In genomic region chr4:186081202-186081807, GRCh38 we compare ENCODE assay signal across 25 cellular contexts. TPM values are rescaled to one million over a fixed set of nuclear protein-coding genes. Genes with fewer than 3 reads are reported as not detected.
A peak's percentile ranks its signal among the peaks of the same experiment; 100 is the strongest.
DNase-seq lines count a peak whose midpoint lies in the region; ATAC-seq and TF ChIP-seq lines count a peak whose summit lies in the region.
"Had no signal": no experiment of that assay in that cellular context is flagged by ENCODE, and none has a peak within 500 bp of the region (broad histone marks: within the 10 kb centered on the region; RNA-seq: fewer than 3 reads in every experiment).

No MANE protein-coding gene starts in this region.

- no peaks in the 10 kb centered on the region for H4K20me1 ChIP-seq in hepatocyte (ENCODE audit: insufficient read depth, poor library complexity, severe bottlenecking)

- H3K9me3 ChIP-seq in hepatocyte (ENCODE audit: low read depth) (no peaks in the 10 kb centered on the region), skeletal muscle satellite cell (replicated peaks; ENCODE audit: low read length) (no peaks in the 10 kb centered on the region)
- H3K9me3 ChIP-seq: HAP-1, psoas muscle, spleen had no signal

- H3K79me2 ChIP-seq in hepatocyte, result no peaks in the 10 kb centered on the region

- H3K27ac ChIP-seq in VCaP, result peak overlapping the region; percentile 94
- no peak overlapping the region for H3K27ac ChIP-seq in hepatocyte
- H3K27ac ChIP-seq: psoas muscle, spleen had no signal

- H3K27me3 ChIP-seq in hepatocyte (no peaks in the 10 kb centered on the region), skeletal muscle satellite cell (ENCODE audit: control insufficient read depth, insufficient read depth, low read length) (peaks cover 5% of the 10 kb centered on the region)
- H3K27me3 ChIP-seq: spleen had no signal

- H3K4me1 Mint-ChIP-seq in mesothelial cell of epicardium, result peaks cover 27% of the 10 kb centered on the region
- H3K4me1 Mint-ChIP-seq: activated CD4-positive, alpha-beta T cell treated with anti-CD3 and anti-CD28 coated beads for 36 hours; memory B cell; naive thymus-derived CD8-positive, alpha-beta T cell had no signal

- no peaks in the 10 kb centered on the region for H3K9me2 ChIP-seq in hepatocyte (replicated peaks; ENCODE audit: insufficient read depth)

- H3K4me1 ChIP-seq in hepatocyte (ENCODE audit: insufficient read depth) (no peaks in the 10 kb centered on the region), skeletal muscle satellite cell (ENCODE audit: control insufficient read depth, insufficient read depth, low read length) (no peaks in the 10 kb centered on the region)
- H3K4me1 ChIP-seq: psoas muscle had no signal

- TF ChIP-seq CTCF in VCaP (conservative IDR thresholded peaks at IDR 0.05) (no peak), hepatocyte (IDR thresholded peaks at IDR 0.05; ENCODE audit: poor library complexity) (no peak), mesothelial cell of epicardium (IDR thresholded peaks at IDR 0.05; ENCODE audit: unreplicated experiment) (no peak)

- DNase-seq in hepatocyte (ENCODE audit: low spot score) (no peak), mesothelial cell of epicardium (ENCODE audit: low spot score in 2 of 2, unreplicated experiment in 2 of 2) (no peak), NCI-H82 (lab: John Stamatoyannopoulos, UW) (no peak), T-helper 1 cell (no peak), NCI-H2227 treated with DMSO at 0.1 percent for 48 hours (lab: John Stamatoyannopoulos, UW) (no peak)
- DNase-seq: activated CD4-positive, alpha-beta T cell treated with anti-CD3 and anti-CD28 coated beads for 36 hours; activated naive CD4-positive, alpha-beta T cell treated with anti-CD3 and anti-CD28 coated beads, Interleukin-2, amount 50 U/mL, for 16 hours; activated T-cell treated with anti-CD3 and anti-CD28 coated beads, Interleukin-2, amount 50 U/mL, for 72 hours; DMS79; naive thymus-derived CD8-positive, alpha-beta T cell; NCI-H1105 treated with DMSO at 0.1 percent for 48 hours; NCI-H69; OCI-M1; psoas muscle; Right ventricle myocardium superior; spleen; stimulated activated CD4-positive, alpha-beta T cell treated with anti-CD3 and anti-CD28 coated beads, Interleukin-4, amount 100 ng/mL, for 4 hours; SW 1271 had no signal

- peak overlapping the region; percentile 22 for H3K4me3 Mint-ChIP-seq in mesothelial cell of epicardium
- H3K4me3 Mint-ChIP-seq: activated CD4-positive, alpha-beta T cell treated with anti-CD3 and anti-CD28 coated beads for 36 hours; activated T-cell treated with anti-CD3 and anti-CD28 coated beads, Interleukin-2, amount 50 U/mL, for 72 hours; central memory CD8-positive, alpha-beta T cell; memory B cell; naive thymus-derived CD8-positive, alpha-beta T cell had no signal

- H2AFZ ChIP-seq in hepatocyte, result peak overlapping the region; percentile 31

- H3K27ac Mint-ChIP-seq in mesothelial cell of epicardium, result peak overlapping the region; percentile 72
- H3K27ac Mint-ChIP-seq: activated CD4-positive, alpha-beta T cell treated with anti-CD3 and anti-CD28 coated beads for 36 hours; activated T-cell treated with anti-CD3 and anti-CD28 coated beads, Interleukin-2, amount 50 U/mL, for 72 hours; memory B cell; naive thymus-derived CD8-positive, alpha-beta T cell had no signal

- H3K27me3 Mint-ChIP-seq in mesothelial cell of epicardium (ENCODE audit: low read depth), result no peaks in the 10 kb centered on the region
- H3K27me3 Mint-ChIP-seq: central memory CD8-positive, alpha-beta T cell had no signal

- no peaks in the 10 kb centered on the region for H3K36me3 ChIP-seq in hepatocyte (replicated peaks; ENCODE audit: insufficient read depth, low read depth)
- no peaks in the 10 kb centered on the region for H3K36me3 ChIP-seq in skeletal muscle satellite cell (ENCODE audit: insufficient read depth, low read length)
- H3K36me3 ChIP-seq: HAP-1 had no signal

- H3K36me3 Mint-ChIP-seq in mesothelial cell of epicardium, result peaks cover 20% of the 10 kb centered on the region
- H3K36me3 Mint-ChIP-seq: memory B cell; naive thymus-derived CD8-positive, alpha-beta T cell had no signal

- no peaks in the 10 kb centered on the region for H3K9me3 Mint-ChIP-seq in mesothelial cell of epicardium
- H3K9me3 Mint-ChIP-seq: activated T-cell treated with anti-CD3 and anti-CD28 coated beads, Interleukin-2, amount 50 U/mL, for 72 hours; central memory CD8-positive, alpha-beta T cell; memory B cell; naive thymus-derived CD8-positive, alpha-beta T cell had no signal

- no peak overlapping the region for H3K9ac ChIP-seq in skeletal muscle satellite cell (ENCODE audit: low read depth, low read length)

- H3K4me3 ChIP-seq in hepatocyte (no peak overlapping the region), skeletal muscle satellite cell (ENCODE audit: low read length) (peak overlapping the region; percentile 50)
- H3K4me3 ChIP-seq: HAP-1, psoas muscle, spleen had no signal

- peak overlapping the region; percentile 18 for H3K4me2 ChIP-seq in hepatocyte
- peak overlapping the region; percentile 60 for H3K4me2 ChIP-seq in skeletal muscle satellite cell (ENCODE audit: low read length)

- 58% methylated on average over 15 of the region's 15 CpGs for WGBS in hepatocyte (ENCODE audit: low lambda C conversion rate, missing lambda C conversion rate)

- ATAC-seq in GM18867 (IDR thresholded peaks at IDR 0.05; ENCODE audit: unreplicated experiment), result no peak
- ATAC-seq: activated CD4-positive, alpha-beta T cell treated with anti-CD3 and anti-CD28 coated beads for 36 hours; activated T-cell treated with anti-CD3 and anti-CD28 coated beads, Interleukin-2, amount 50 U/mL, for 72 hours; HepG2; naive thymus-derived CD8-positive, alpha-beta T cell; psoas muscle had no signal

RNA-seq across cellular contexts. Expression of gene TLR3, which starts 12.3 kb away (rescaled TPM):
- total RNA-seq in hepatocyte (1.8 and 7.3 TPM in 2 replicates), mesothelial cell of epicardium (9.1 to 9.3 TPM (median 9.2 TPM) in 3 replicates)
- polyA plus RNA-seq in hepatocyte, result 1.6 and 4.6 TPM in 2 replicates
- total RNA-seq in skeletal muscle satellite cell (2012; rRNA removed), result 3.7 and 6.1 TPM in 2 replicates
- total RNA-seq: activated CD4-positive, alpha-beta T cell treated with anti-CD3 and anti-CD28 coated beads for 36 hours had no signal

RNA-seq across cellular contexts. Expression of gene FAM149A, which starts 23.2 kb away (rescaled TPM):
- total RNA-seq in hepatocyte, result 6.7 and 7.0 TPM in 2 replicates
- polyA plus RNA-seq in hepatocyte, result 3.7 and 6.9 TPM in 2 replicates
- total RNA-seq in mesothelial cell of epicardium, result 12.2 to 16.1 TPM (median 13.6 TPM) in 3 replicates
- 5.2 and 8.9 TPM in 2 replicates for total RNA-seq in skeletal muscle satellite cell (2012; rRNA removed)
- total RNA-seq: HepG2 had no signal
- polyA plus RNA-seq: HepG2 had no signal
